ENCODE assay signal across 1 cellular context in the genomic region with DNA sequence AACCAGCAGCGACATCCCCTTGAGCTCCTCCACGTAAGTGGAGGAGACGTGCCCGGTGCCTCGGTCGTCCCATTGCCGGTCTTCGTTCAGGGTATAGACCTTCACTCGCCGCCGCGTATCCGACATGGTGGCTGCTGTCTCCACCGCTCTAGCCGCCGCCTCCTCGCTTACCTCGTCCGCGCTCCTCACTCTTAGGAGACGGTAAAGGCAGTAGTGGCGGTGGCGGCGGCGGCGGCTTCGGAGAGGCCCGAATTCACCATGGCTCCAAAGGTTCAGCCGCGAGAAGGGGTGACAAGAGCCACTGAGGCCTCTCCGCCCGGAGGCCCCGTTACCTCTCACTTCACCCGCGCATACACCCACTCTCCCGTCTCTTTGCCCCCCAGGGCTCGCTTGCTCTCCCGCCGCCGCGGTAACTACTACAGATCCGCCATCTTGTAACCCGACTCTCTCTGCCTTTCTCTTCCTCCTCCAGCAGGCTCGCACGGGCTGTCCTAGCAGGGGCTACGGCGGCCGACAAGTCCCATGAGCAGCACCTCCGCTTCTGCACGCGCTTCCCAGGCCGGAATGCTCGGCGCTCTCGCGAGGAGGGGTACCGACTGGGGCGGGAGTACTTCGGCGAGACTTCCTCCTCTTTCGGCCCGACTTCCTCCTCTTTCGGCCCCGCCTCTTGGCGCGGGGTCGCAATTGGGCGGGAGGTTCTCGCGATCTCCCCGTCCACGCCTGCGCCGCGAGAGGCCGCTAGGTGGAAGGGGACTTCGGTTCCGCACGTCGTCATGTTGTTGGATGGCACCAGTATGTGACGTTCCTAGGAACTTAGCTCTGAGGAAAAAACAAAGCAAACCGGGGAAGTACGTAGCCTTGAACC.
TF ChIP-seq lines count a peak whose summit lies in the region.

TSS of gene PPP4R3B (minus strand) at position 463 of the 865 bp plus-strand sequence. CDS start at position 126, 337 bp downstream.

TF ChIP-seq in HepG2, 621 proteins besides CTCF, POLR2A, EP300 and RAD21 (continued from another document and continues in another):
- 0 out of 2 replicates have a peak, but pooled peaks have one; percentile 82 for TF ChIP-seq ZNF512 (CRISPR knock-in tag; IDR thresholded peaks at IDR 0.05)
- TF ChIP-seq, protein P1, sequence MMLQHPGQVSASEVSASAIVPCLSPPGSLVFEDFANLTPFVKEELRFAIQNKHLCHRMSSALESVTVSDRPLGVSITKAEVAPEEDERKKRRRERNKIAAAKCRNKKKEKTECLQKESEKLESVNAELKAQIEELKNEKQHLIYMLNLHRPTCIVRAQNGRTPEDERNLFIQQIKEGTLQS (CRISPR knock-in tag; IDR thresholded peaks at IDR 0.05) = no peak
- TF ChIP-seq ZNF777 (CRISPR knock-in tag; IDR thresholded peaks at IDR 0.05) = no peak; the same call in 1 of the 2 replicates
- no peak for TF ChIP-seq ATRX (CRISPR knock-in tag; IDR thresholded peaks at IDR 0.05; ENCODE audit: borderline replicate concordance)
- TF ChIP-seq RBFOX2 (IDR thresholded peaks at IDR 0.05; ENCODE audit: low read depth, low read length) = peak; percentile 90
- TF ChIP-seq ZNF841 (CRISPR knock-in tag; IDR thresholded peaks at IDR 0.05; ENCODE audit: borderline replicate concordance) = no peak
- peak; percentile 72; the same call in 1 of the 2 replicates for TF ChIP-seq HNF1A (IDR thresholded peaks at IDR 0.05; ENCODE audit: low read depth)
- peak; percentile 92 for TF ChIP-seq HNF1A (CRISPR knock-in tag; IDR thresholded peaks at IDR 0.05; ENCODE audit: borderline replicate concordance)
- peak; percentile 94; the same call in 1 of the 2 replicates for TF ChIP-seq ZNF138 (CRISPR knock-in tag; IDR thresholded peaks at IDR 0.05; ENCODE audit: low read depth)
- TF ChIP-seq, protein P2, sequence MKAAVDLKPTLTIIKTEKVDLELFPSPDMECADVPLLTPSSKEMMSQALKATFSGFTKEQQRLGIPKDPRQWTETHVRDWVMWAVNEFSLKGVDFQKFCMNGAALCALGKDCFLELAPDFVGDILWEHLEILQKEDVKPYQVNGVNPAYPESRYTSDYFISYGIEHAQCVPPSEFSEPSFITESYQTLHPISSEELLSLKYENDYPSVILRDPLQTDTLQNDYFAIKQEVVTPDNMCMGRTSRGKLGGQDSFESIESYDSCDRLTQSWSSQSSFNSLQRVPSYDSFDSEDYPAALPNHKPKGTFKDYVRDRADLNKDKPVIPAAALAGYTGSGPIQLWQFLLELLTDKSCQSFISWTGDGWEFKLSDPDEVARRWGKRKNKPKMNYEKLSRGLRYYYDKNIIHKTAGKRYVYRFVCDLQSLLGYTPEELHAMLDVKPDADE (CRISPR knock-in tag; IDR thresholded peaks at IDR 0.05) = 0 out of 2 replicates have a peak, but pooled peaks have one; percentile 37
- TF ChIP-seq KDM5B (CRISPR knock-in tag; IDR thresholded peaks at IDR 0.05; ENCODE audit: borderline replicate concordance) = peak; percentile 98
- TF ChIP-seq ZNF20 (CRISPR knock-in tag; IDR thresholded peaks at IDR 0.05) = no peak
- no peak; the same call in 1 of the 2 replicates for TF ChIP-seq KDM5A (IDR thresholded peaks at IDR 0.05; ENCODE audit: borderline replicate concordance, low read length)
- TF ChIP-seq, protein P3, sequence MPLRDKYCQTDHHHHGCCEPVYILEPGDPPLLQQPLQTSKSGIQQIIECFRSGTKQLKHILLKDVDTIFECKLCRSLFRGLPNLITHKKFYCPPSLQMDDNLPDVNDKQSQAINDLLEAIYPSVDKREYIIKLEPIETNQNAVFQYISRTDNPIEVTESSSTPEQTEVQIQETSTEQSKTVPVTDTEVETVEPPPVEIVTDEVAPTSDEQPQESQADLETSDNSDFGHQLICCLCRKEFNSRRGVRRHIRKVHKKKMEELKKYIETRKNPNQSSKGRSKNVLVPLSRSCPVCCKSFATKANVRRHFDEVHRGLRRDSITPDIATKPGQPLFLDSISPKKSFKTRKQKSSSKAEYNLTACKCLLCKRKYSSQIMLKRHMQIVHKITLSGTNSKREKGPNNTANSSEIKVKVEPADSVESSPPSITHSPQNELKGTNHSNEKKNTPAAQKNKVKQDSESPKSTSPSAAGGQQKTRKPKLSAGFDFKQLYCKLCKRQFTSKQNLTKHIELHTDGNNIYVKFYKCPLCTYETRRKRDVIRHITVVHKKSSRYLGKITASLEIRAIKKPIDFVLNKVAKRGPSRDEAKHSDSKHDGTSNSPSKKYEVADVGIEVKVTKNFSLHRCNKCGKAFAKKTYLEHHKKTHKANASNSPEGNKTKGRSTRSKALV (CRISPR knock-in tag; IDR thresholded peaks at IDR 0.05) = no peak; the same call in 1 of the 2 replicates
- peak; percentile 100 for TF ChIP-seq ZNF788 (CRISPR knock-in tag; IDR thresholded peaks at IDR 0.05; ENCODE audit: borderline replicate concordance)
- TF ChIP-seq, protein P4, sequence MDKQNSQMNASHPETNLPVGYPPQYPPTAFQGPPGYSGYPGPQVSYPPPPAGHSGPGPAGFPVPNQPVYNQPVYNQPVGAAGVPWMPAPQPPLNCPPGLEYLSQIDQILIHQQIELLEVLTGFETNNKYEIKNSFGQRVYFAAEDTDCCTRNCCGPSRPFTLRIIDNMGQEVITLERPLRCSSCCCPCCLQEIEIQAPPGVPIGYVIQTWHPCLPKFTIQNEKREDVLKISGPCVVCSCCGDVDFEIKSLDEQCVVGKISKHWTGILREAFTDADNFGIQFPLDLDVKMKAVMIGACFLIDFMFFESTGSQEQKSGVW (CRISPR knock-in tag; IDR thresholded peaks at IDR 0.05; ENCODE audit: borderline replicate concordance) = 0 out of 2 replicates have a peak, but pooled peaks have one; percentile 21
- TF ChIP-seq, protein P5, sequence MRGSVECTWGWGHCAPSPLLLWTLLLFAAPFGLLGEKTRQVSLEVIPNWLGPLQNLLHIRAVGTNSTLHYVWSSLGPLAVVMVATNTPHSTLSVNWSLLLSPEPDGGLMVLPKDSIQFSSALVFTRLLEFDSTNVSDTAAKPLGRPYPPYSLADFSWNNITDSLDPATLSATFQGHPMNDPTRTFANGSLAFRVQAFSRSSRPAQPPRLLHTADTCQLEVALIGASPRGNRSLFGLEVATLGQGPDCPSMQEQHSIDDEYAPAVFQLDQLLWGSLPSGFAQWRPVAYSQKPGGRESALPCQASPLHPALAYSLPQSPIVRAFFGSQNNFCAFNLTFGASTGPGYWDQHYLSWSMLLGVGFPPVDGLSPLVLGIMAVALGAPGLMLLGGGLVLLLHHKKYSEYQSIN (CRISPR knock-in tag; IDR thresholded peaks at IDR 0.05; ENCODE audit: borderline replicate concordance) = no peak
- TF ChIP-seq ZNF7 (CRISPR knock-in tag; IDR thresholded peaks at IDR 0.05) = 0 out of 2 replicates have a peak, but pooled peaks have one; percentile 4
- peak; percentile 86; the same call in 1 of the 2 replicates for TF ChIP-seq AHR (CRISPR knock-in tag; IDR thresholded peaks at IDR 0.05)
- 0 out of 2 replicates have a peak, but pooled peaks have one; percentile 67 for TF ChIP-seq ZNF672 (CRISPR knock-in tag; IDR thresholded peaks at IDR 0.05)
- peak; percentile 66; the same call in 1 of the 2 replicates for TF ChIP-seq MTF2 (CRISPR knock-in tag; IDR thresholded peaks at IDR 0.05; ENCODE audit: borderline replicate concordance)
- peak; percentile 94 for TF ChIP-seq TFDP2 (CRISPR knock-in tag; IDR thresholded peaks at IDR 0.05)
- TF ChIP-seq ZNF263 (CRISPR knock-in tag; IDR thresholded peaks at IDR 0.05) = peak; percentile 66
- no peak for TF ChIP-seq NR2F6 (IDR thresholded peaks at IDR 0.05)
- peak; percentile 81; the same call in 1 of the 2 replicates for TF ChIP-seq NR2F6 (CRISPR knock-in tag; IDR thresholded peaks at IDR 0.05)
- TF ChIP-seq, protein P6, sequence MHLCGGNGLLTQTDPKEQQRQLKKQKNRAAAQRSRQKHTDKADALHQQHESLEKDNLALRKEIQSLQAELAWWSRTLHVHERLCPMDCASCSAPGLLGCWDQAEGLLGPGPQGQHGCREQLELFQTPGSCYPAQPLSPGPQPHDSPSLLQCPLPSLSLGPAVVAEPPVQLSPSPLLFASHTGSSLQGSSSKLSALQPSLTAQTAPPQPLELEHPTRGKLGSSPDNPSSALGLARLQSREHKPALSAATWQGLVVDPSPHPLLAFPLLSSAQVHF (CRISPR knock-in tag; IDR thresholded peaks at IDR 0.05) = peak; percentile 79; the same call in 1 of the 2 replicates
- no peak; the same call in 1 of the 2 replicates for TF ChIP-seq ZNF451 (CRISPR knock-in tag; IDR thresholded peaks at IDR 0.05)
- TF ChIP-seq ZNF224 (CRISPR knock-in tag; IDR thresholded peaks at IDR 0.05) = no peak; the same call in 1 of the 2 replicates
- no peak; the same call in 1 of the 2 replicates for TF ChIP-seq NFIC (IDR thresholded peaks at IDR 0.05; ENCODE audit: low read length)
- peak; percentile 98 for TF ChIP-seq ZNF556 (CRISPR knock-in tag; IDR thresholded peaks at IDR 0.05; ENCODE audit: borderline replicate concordance)
- TF ChIP-seq KDM2A (CRISPR knock-in tag; IDR thresholded peaks at IDR 0.05; ENCODE audit: borderline replicate concordance, low read depth) = peak; percentile 99
- no peak for TF ChIP-seq ZFP36L2 (CRISPR knock-in tag; IDR thresholded peaks at IDR 0.05)
- peak; percentile 100 for TF ChIP-seq ELF3 (CRISPR knock-in tag; IDR thresholded peaks at IDR 0.05)
- TF ChIP-seq, protein P7, sequence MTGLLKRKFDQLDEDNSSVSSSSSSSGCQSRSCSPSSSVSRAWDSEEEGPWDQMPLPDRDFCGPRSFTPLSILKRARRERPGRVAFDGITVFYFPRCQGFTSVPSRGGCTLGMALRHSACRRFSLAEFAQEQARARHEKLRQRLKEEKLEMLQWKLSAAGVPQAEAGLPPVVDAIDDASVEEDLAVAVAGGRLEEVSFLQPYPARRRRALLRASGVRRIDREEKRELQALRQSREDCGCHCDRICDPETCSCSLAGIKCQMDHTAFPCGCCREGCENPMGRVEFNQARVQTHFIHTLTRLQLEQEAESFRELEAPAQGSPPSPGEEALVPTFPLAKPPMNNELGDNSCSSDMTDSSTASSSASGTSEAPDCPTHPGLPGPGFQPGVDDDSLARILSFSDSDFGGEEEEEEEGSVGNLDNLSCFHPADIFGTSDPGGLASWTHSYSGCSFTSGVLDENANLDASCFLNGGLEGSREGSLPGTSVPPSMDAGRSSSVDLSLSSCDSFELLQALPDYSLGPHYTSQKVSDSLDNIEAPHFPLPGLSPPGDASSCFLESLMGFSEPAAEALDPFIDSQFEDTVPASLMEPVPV (CRISPR knock-in tag; IDR thresholded peaks at IDR 0.05) = peak; percentile 59; the same call in 1 of the 2 replicates
- peak; percentile 100 for TF ChIP-seq YEATS2 (CRISPR knock-in tag; IDR thresholded peaks at IDR 0.05; ENCODE audit: borderline replicate concordance)
- TF ChIP-seq, protein P8, sequence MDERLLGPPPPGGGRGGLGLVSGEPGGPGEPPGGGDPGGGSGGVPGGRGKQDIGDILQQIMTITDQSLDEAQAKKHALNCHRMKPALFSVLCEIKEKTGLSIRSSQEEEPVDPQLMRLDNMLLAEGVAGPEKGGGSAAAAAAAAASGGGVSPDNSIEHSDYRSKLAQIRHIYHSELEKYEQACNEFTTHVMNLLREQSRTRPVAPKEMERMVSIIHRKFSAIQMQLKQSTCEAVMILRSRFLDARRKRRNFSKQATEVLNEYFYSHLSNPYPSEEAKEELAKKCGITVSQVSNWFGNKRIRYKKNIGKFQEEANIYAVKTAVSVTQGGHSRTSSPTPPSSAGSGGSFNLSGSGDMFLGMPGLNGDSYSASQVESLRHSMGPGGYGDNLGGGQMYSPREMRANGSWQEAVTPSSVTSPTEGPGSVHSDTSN (CRISPR knock-in tag; IDR thresholded peaks at IDR 0.05) = no peak
